In the genomic region with DNA sequence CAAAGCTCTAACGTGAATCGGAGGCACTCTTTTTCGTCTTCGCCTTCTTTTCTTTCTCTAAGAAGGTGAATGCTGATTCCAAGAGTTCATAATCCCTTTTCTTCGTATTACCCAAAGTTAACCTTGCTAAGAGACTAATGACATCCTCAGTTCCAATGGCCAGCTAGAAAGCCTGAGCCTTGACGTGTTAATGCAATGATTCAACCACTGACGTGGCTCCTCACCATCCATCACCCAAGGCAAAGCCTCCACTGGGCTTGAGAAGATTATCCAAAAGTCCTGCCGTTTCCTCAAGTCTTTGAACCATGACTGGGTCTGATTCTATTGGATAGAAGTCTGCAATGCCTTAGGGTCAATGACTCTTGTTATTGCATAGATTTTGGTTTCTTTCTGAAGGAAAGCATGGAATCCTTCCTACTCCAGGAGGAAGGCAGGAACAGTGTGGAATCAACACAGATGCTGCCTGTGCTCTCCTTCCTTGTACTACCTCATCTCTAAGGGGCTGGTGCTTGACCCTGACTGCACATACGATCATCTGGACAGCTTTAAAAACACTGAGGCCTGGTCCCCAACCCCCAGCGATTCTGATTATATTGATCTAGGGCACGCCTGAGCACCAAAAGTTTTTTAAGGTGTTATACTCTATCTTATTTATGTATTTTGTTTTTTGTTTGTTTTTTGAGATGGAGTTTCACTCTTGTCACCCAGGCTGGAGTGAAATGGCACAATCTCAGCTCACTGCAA, we compare ENCODE assay signal across 21 cellular contexts.
DNase-seq lines count a peak whose midpoint lies in the region; FAIRE-seq and TF ChIP-seq lines count a peak whose summit lies in the region.
"Had no signal": no experiment of that assay in that cellular context is flagged by ENCODE, and none has a peak within 500 bp of the region (broad histone marks: within the 10 kb centered on the region; RNA-seq: fewer than 3 reads in every experiment).

No MANE protein-coding gene starts in this region.

- H3K9me3 ChIP-seq in GM23248 (ENCODE audit: low read depth), result no peaks in the 10 kb centered on the region
- no peaks in the 10 kb centered on the region for H3K9me3 ChIP-seq in astrocyte (ENCODE audit: insufficient read depth, low read depth, low read length)
- no peaks in the 10 kb centered on the region for H3K9me3 ChIP-seq in skeletal muscle tissue (ENCODE audit: control insufficient read depth in 3 of 3, low read length in 3 of 3)
- no peaks in the 10 kb centered on the region for H3K9me3 ChIP-seq in SJCRH30 (replicated peaks)
- no peaks in the 10 kb centered on the region for H3K9me3 ChIP-seq in smooth muscle cell (replicated peaks; ENCODE audit: low read depth)
- H3K9me3 ChIP-seq: body of pancreas had no signal

- H3K9me2 ChIP-seq in GM23248 (ENCODE audit: insufficient read depth), result no peaks in the 10 kb centered on the region

- no peaks in the 10 kb centered on the region for H3K27me3 ChIP-seq in GM23248 (replicated peaks; ENCODE audit: insufficient read depth)
- no peaks in the 10 kb centered on the region for H3K27me3 ChIP-seq in astrocyte (ENCODE audit: insufficient read depth, low read length)
- H3K27me3 ChIP-seq in skeletal muscle tissue (ENCODE audit: control insufficient read depth in 3 of 3, insufficient read depth in 3 of 3, low read length in 3 of 3), result peaks cover 0 to 6% (median 0%) of the 10 kb centered on the region in 3 donors
- no peaks in the 10 kb centered on the region for H3K27me3 ChIP-seq in SJCRH30
- no peaks in the 10 kb centered on the region for H3K27me3 ChIP-seq in smooth muscle cell (ENCODE audit: low read depth)
- H3K27me3 ChIP-seq: body of pancreas had no signal

- TF ChIP-seq CTCF in astrocyte (IDR thresholded peaks at IDR 0.05; ENCODE audit: insufficient read depth, low read depth, low read length) (no peak), foreskin fibroblast (IDR thresholded peaks at IDR 0.05; ENCODE audit: low read depth, low read length) (no peak), smooth muscle cell (IDR thresholded peaks at IDR 0.05; ENCODE audit: borderline replicate concordance, insufficient read depth, poor library complexity, severe bottlenecking) (no peak)

- DNase-seq in GM23248 (peak; percentile 95), astrocyte (ENCODE audit: low read depth) (peak; percentile 75), foreskin fibroblast (peak; percentile 57 to 65), putamen (ENCODE audit: low spot score) (no peak), SJCRH30 (no peak), smooth muscle cell (lab: John Stamatoyannopoulos, UW; ENCODE audit: unreplicated experiment) (no peak), ACHN (no peak)
- DNase-seq: activated effector memory CD4-positive, alpha-beta T cell treated with anti-CD3 and anti-CD28 coated beads, Interleukin-2, amount 50 U/mL, for 16 hours; AML-193; body of pancreas; midbrain; NCI-H1048; NCI-H2107; NCI-H774; stimulated activated naive CD4-positive, alpha-beta T cell had no signal

- H2AFZ ChIP-seq in GM23248 (peak overlapping the region; percentile 70; the same call in 1 of the 2 replicates), astrocyte (ENCODE audit: low read depth, low read length) (no peak overlapping the region), smooth muscle cell (ENCODE audit: low read depth) (no peak overlapping the region)

- H3K27ac ChIP-seq in GM23248, result peak overlapping the region; percentile 84
- no peak overlapping the region for H3K27ac ChIP-seq in astrocyte (ENCODE audit: low read depth, low read length)
- H3K27ac ChIP-seq in skeletal muscle tissue (ENCODE audit: low read depth, low read length), result peak overlapping the region; percentile 86
- H3K27ac ChIP-seq in SJCRH30, result no peak overlapping the region
- H3K27ac ChIP-seq in smooth muscle cell (ENCODE audit: low read depth), result no peak overlapping the region

- H3F3A ChIP-seq in GM23248 (ENCODE audit: insufficient read depth), result peaks cover 47% of the 10 kb centered on the region
- H3F3A ChIP-seq in smooth muscle cell (ENCODE audit: low read depth), result no peaks in the 10 kb centered on the region

- H3K79me2 ChIP-seq in GM23248 (ENCODE audit: insufficient read depth) (no peaks in the 10 kb centered on the region), astrocyte (ENCODE audit: insufficient read depth, low read length) (no peaks in the 10 kb centered on the region), smooth muscle cell (ENCODE audit: low read depth) (no peaks in the 10 kb centered on the region)

- no peak overlapping the region for H3K4me3 Mint-ChIP-seq in astrocyte (ENCODE audit: unreplicated experiment)
- H3K4me3 Mint-ChIP-seq: IgD-negative memory B cell; T-helper 1 cell treated with Interleukin-12 subunit alpha and Interleukin-12 subunit beta and Interleukin-4 antibody, amounts not matched to agents 30 μg/mL and 1 μg/mL, for 36 hours; WTC11 had no signal

- peak; percentile 65 for FAIRE-seq in astrocyte (lab: Jason Lieb, UNC)
- FAIRE-seq: GM19239, islet of Langerhans had no signal

- no peaks in the 10 kb centered on the region for H4K20me1 ChIP-seq in GM23248 (ENCODE audit: insufficient read depth)
- H4K20me1 ChIP-seq in astrocyte (ENCODE audit: insufficient read depth, low read length), result no peaks in the 10 kb centered on the region
- H4K20me1 ChIP-seq in smooth muscle cell (ENCODE audit: low read depth), result no peaks in the 10 kb centered on the region

- peaks cover 4% of the 10 kb centered on the region for H3K36me3 Mint-ChIP-seq in astrocyte (ENCODE audit: low read depth, unreplicated experiment)
- H3K36me3 Mint-ChIP-seq: IgD-negative memory B cell, WTC11 had no signal

- WGBS in GM23248 (ENCODE audit: low coverage in 1 of 2, low lambda C conversion rate in 2 of 2, missing lambda C conversion rate in 2 of 2), 2 experiments, result 28 to 31% methylated on average over 11 of the region's 11 CpGs
- WGBS in smooth muscle cell (ENCODE audit: low lambda C conversion rate), result 86% methylated on average over 11 of the region's 11 CpGs

- H3K27me3 Mint-ChIP-seq in astrocyte (ENCODE audit: low read depth, unreplicated experiment), result peaks cover 10% of the 10 kb centered on the region

- H3K9me3 Mint-ChIP-seq in astrocyte (ENCODE audit: unreplicated experiment), result no peaks in the 10 kb centered on the region
- H3K9me3 Mint-ChIP-seq: IgD-negative memory B cell; T-helper 1 cell treated with Interleukin-12 subunit alpha and Interleukin-12 subunit beta and Interleukin-4 antibody, amounts not matched to agents 30 μg/mL and 1 μg/mL, for 36 hours; WTC11 had no signal

- H3K4me1 Mint-ChIP-seq in astrocyte (ENCODE audit: low read depth, unreplicated experiment), result peaks cover 14% of the 10 kb centered on the region

- H3K4me2 ChIP-seq in GM23248 (ENCODE audit: unreplicated experiment) (peak overlapping the region; percentile 79), astrocyte (ENCODE audit: low read length) (no peak overlapping the region), smooth muscle cell (no peak overlapping the region)

- H3K9ac ChIP-seq in GM23248, result peak overlapping the region; percentile 60
- H3K9ac ChIP-seq in astrocyte (ENCODE audit: low read length), result no peak overlapping the region
- no peak overlapping the region for H3K9ac ChIP-seq in skeletal muscle tissue (ENCODE audit: low read depth in 1 of 3, low read length in 3 of 3)
- no peak overlapping the region for H3K9ac ChIP-seq in smooth muscle cell (ENCODE audit: low read depth)

- 0 out of 2 replicates have a peak overlapping the region, but pooled peaks have one; percentile 19 for H3K4me3 ChIP-seq in GM23248
- no peak overlapping the region for H3K4me3 ChIP-seq in astrocyte (ENCODE audit: insufficient read depth, low read depth, low read length)
- no peak overlapping the region for H3K4me3 ChIP-seq in foreskin fibroblast (ENCODE audit: low read depth in 1 of 2, low read length in 2 of 2)
- H3K4me3 ChIP-seq in skeletal muscle tissue (ENCODE audit: low read length in 3 of 3), result no peak overlapping the region
- H3K4me3 ChIP-seq in SJCRH30, result no peak overlapping the region
- H3K4me3 ChIP-seq in smooth muscle cell, result no peak overlapping the region
- H3K4me3 ChIP-seq: body of pancreas had no signal

- H3K4me1 ChIP-seq in GM23248 (ENCODE audit: insufficient read depth), result peaks cover 53% of the 10 kb centered on the region
- H3K4me1 ChIP-seq in astrocyte (ENCODE audit: insufficient read depth, low read length), result peaks cover 30% of the 10 kb centered on the region
- H3K4me1 ChIP-seq in skeletal muscle tissue (ENCODE audit: control insufficient read depth in 3 of 3, insufficient read depth in 3 of 3, low read length in 3 of 3), result peaks cover 20 to 28% (median 22%) of the 10 kb centered on the region in 3 donors
- no peaks in the 10 kb centered on the region for H3K4me1 ChIP-seq in SJCRH30
- H3K4me1 ChIP-seq in smooth muscle cell (ENCODE audit: low read depth), result no peaks in the 10 kb centered on the region

- in situ Hi-C loops in GM23248 (cut with MboI), result no loop called here
- in situ Hi-C loops in ACHN (cut with HindIII; ENCODE audit: low pct_ligation_motif_present, low pct_unique_long_range_greater_than_20kb, low sequenced_read_pairs), result no loop called here

- H3K36me3 ChIP-seq in GM23248 (ENCODE audit: low read depth), result no peaks in the 10 kb centered on the region
- no peaks in the 10 kb centered on the region for H3K36me3 ChIP-seq in astrocyte (ENCODE audit: insufficient read depth, low read length)
- H3K36me3 ChIP-seq in skeletal muscle tissue (ENCODE audit: control insufficient read depth in 3 of 3, insufficient read depth in 3 of 3, low read length in 3 of 3), result no peaks in the 10 kb centered on the region
- H3K36me3 ChIP-seq in SJCRH30, result no peaks in the 10 kb centered on the region
- no peaks in the 10 kb centered on the region for H3K36me3 ChIP-seq in smooth muscle cell (ENCODE audit: low read depth)

- H3K27ac Mint-ChIP-seq in astrocyte (ENCODE audit: unreplicated experiment), result no peak overlapping the region
- H3K27ac Mint-ChIP-seq: T-helper 1 cell treated with Interleukin-12 subunit alpha and Interleukin-12 subunit beta and Interleukin-4 antibody, amounts not matched to agents 30 μg/mL and 1 μg/mL, for 36 hours; WTC11 had no signal

Comparison
In these comparisons a context has a peak if more than half of its experiments do, and no peak if none do; other contexts are left out.
1. DNase-seq: peak in GM23248 (single experiment), astrocyte (single experiment) and foreskin fibroblast (2 of 2); none in putamen (single experiment), SJCRH30 (0 of 2), smooth muscle cell (single experiment) and ACHN (single experiment).
2. H3K27ac ChIP-seq: peak in GM23248 (single experiment) and skeletal muscle tissue (single experiment); none in astrocyte (single experiment), SJCRH30 (single experiment) and smooth muscle cell (single experiment).